Comparison of ENCODE assay signal across 1 cellular context in genomic region chr7:112080974-112081373, GRCh38.
TF ChIP-seq lines count a peak whose summit lies in the region.

No MANE protein-coding gene starts in this region.

TF ChIP-seq in liver, 16 proteins besides CTCF, POLR2A, EP300 and RAD21 (continued from another document):
- TF ChIP-seq REST (IDR thresholded peaks at IDR 0.05) (no peak), MAX (IDR thresholded peaks at IDR 0.05) (peak; percentile 23), SP1 (IDR thresholded peaks at IDR 0.05) (no peak)
